ENCODE assay signal across 1 cellular context in the genomic region with DNA sequence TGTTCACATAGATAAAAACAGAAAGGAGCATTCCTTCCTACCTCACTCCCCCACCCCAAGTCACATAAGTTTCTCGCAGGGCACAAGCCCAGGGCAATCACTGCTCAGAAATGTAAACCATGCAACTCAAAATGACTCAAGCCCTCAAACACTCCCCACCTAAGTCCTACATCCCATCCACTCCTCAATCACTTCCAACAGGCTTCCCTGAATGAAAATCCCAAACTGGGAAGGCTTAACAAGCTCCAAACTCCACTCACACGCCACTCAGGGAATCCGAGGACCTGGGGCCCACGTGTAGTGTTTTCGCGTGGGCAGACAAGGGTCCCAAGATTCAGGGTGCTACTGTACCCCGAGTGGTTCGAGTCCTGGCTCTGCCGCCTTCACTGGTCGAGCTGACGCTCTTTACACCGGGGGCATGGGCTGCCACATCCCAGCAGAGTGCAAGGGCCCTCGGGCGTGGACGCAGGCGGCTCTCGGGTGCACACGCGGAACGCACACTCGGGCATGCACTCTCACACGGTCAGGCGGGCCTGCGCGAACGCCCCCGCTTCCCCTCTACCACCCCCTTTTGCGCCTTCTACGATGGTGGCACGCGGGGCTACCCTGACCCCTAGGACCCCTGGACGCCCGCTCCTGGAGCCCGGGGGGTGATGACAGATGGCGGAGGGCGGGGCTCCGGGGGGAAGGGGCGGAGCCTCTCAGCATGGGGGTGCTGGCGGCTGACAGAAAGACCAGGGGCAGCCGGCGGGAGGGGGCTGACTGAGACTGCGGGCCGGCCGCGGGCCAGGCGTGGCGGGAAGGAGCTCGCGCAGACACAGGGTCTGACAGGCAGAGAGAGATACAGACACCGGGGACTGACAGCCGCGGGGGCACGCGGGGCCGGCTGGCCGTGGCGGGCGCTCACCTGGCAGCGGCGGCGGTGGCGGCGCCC.
TF ChIP-seq lines count a peak whose summit lies in the region.

No MANE protein-coding gene starts in this region.

TF ChIP-seq in K562, 482 proteins besides CTCF, POLR2A, EP300 and RAD21 (continued from another document and continues in another):
- TF ChIP-seq TEAD4 (IDR thresholded peaks at IDR 0.05; ENCODE audit: low read length), result 0 out of 2 replicates have a peak, but pooled peaks have one; percentile 6
- no peak for TF ChIP-seq TEAD4 (CRISPR knock-in tag; IDR thresholded peaks at IDR 0.05; ENCODE audit: borderline replicate concordance)
- TF ChIP-seq ETS2 (tag; IDR thresholded peaks at IDR 0.05; ENCODE audit: borderline replicate concordance, poor library complexity, severe bottlenecking), result no peak
- TF ChIP-seq, protein P1, sequence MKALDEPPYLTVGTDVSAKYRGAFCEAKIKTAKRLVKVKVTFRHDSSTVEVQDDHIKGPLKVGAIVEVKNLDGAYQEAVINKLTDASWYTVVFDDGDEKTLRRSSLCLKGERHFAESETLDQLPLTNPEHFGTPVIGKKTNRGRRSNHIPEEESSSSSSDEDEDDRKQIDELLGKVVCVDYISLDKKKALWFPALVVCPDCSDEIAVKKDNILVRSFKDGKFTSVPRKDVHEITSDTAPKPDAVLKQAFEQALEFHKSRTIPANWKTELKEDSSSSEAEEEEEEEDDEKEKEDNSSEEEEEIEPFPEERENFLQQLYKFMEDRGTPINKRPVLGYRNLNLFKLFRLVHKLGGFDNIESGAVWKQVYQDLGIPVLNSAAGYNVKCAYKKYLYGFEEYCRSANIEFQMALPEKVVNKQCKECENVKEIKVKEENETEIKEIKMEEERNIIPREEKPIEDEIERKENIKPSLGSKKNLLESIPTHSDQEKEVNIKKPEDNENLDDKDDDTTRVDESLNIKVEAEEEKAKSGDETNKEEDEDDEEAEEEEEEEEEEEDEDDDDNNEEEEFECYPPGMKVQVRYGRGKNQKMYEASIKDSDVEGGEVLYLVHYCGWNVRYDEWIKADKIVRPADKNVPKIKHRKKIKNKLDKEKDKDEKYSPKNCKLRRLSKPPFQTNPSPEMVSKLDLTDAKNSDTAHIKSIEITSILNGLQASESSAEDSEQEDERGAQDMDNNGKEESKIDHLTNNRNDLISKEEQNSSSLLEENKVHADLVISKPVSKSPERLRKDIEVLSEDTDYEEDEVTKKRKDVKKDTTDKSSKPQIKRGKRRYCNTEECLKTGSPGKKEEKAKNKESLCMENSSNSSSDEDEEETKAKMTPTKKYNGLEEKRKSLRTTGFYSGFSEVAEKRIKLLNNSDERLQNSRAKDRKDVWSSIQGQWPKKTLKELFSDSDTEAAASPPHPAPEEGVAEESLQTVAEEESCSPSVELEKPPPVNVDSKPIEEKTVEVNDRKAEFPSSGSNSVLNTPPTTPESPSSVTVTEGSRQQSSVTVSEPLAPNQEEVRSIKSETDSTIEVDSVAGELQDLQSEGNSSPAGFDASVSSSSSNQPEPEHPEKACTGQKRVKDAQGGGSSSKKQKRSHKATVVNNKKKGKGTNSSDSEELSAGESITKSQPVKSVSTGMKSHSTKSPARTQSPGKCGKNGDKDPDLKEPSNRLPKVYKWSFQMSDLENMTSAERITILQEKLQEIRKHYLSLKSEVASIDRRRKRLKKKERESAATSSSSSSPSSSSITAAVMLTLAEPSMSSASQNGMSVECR (CRISPR knock-in tag; IDR thresholded peaks at IDR 0.05), result peak; percentile 61
- peak in 1 of 3 experiments; percentile 15 for TF ChIP-seq YY1 (IDR thresholded peaks at IDR 0.05; ENCODE audit: borderline replicate concordance in 1 of 3, control insufficient read depth in 1 of 3, extremely low read depth in 1 of 3, insufficient read depth in 3 of 3, insufficient read length in 1 of 3, insufficient replicate concordance in 2 of 3, low read depth in 1 of 3, low read length in 2 of 3)
- TF ChIP-seq NR3C1 (CRISPR knock-in tag; IDR thresholded peaks at IDR 0.05), result 0 out of 2 replicates have a peak, but pooled peaks have one; percentile 58
- TF ChIP-seq, protein P2, sequence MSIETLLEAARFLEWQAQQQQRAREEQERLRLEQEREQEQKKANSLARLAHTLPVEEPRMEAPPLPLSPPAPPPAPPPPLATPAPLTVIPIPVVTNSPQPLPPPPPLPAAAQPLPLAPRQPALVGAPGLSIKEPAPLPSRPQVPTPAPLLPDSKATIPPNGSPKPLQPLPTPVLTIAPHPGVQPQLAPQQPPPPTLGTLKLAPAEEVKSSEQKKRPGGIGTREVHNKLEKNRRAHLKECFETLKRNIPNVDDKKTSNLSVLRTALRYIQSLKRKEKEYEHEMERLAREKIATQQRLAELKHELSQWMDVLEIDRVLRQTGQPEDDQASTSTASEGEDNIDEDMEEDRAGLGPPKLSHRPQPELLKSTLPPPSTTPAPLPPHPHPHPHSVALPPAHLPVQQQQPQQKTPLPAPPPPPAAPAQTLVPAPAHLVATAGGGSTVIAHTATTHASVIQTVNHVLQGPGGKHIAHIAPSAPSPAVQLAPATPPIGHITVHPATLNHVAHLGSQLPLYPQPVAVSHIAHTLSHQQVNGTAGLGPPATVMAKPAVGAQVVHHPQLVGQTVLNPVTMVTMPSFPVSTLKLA (conservative IDR thresholded peaks at IDR 0.05), result peak; percentile 71 to 87
- TF ChIP-seq LEF1 (IDR thresholded peaks at IDR 0.05), result no peak
- TF ChIP-seq, protein P3, sequence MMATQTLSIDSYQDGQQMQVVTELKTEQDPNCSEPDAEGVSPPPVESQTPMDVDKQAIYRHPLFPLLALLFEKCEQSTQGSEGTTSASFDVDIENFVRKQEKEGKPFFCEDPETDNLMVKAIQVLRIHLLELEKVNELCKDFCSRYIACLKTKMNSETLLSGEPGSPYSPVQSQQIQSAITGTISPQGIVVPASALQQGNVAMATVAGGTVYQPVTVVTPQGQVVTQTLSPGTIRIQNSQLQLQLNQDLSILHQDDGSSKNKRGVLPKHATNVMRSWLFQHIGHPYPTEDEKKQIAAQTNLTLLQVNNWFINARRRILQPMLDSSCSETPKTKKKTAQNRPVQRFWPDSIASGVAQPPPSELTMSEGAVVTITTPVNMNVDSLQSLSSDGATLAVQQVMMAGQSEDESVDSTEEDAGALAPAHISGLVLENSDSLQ (IDR thresholded peaks at IDR 0.05), result peak; percentile 60
- no peak for TF ChIP-seq ZNF146 (CRISPR knock-in tag; IDR thresholded peaks at IDR 0.05; ENCODE audit: unreplicated experiment)
- TF ChIP-seq KAT8 (IDR thresholded peaks at IDR 0.05; ENCODE audit: low read depth), result no peak
- TF ChIP-seq, protein P4, sequence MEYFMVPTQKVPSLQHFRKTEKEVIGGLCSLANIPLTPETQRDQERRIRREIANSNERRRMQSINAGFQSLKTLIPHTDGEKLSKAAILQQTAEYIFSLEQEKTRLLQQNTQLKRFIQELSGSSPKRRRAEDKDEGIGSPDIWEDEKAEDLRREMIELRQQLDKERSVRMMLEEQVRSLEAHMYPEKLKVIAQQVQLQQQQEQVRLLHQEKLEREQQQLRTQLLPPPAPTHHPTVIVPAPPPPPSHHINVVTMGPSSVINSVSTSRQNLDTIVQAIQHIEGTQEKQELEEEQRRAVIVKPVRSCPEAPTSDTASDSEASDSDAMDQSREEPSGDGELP (CRISPR knock-in tag; IDR thresholded peaks at IDR 0.05; ENCODE audit: borderline replicate concordance), result peak; percentile 38; the same call in 1 of the 2 replicates
- no peak for TF ChIP-seq ETV6 (IDR thresholded peaks at IDR 0.05; ENCODE audit: borderline replicate concordance in 1 of 2, low read depth in 2 of 2, low read length in 1 of 2)
- 0 out of 2 replicates have a peak, but pooled peaks have one; percentile 22 for TF ChIP-seq ETV6 (CRISPR knock-in tag; IDR thresholded peaks at IDR 0.05; ENCODE audit: borderline replicate concordance)
- TF ChIP-seq BDP1 (IDR thresholded peaks at IDR 0.05; ENCODE audit: insufficient read depth, insufficient read length), result no peak
- TF ChIP-seq, protein P5, sequence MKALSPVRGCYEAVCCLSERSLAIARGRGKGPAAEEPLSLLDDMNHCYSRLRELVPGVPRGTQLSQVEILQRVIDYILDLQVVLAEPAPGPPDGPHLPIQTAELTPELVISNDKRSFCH (CRISPR knock-in tag; IDR thresholded peaks at IDR 0.05), result no peak
- TF ChIP-seq, protein P5 (tag; IDR thresholded peaks at IDR 0.05), result peak; percentile 52; the same call in 1 of the 2 replicates
- TF ChIP-seq, protein P6, sequence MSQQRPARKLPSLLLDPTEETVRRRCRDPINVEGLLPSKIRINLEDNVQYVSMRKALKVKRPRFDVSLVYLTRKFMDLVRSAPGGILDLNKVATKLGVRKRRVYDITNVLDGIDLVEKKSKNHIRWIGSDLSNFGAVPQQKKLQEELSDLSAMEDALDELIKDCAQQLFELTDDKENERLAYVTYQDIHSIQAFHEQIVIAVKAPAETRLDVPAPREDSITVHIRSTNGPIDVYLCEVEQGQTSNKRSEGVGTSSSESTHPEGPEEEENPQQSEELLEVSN (IDR thresholded peaks at IDR 0.05; ENCODE audit: borderline replicate concordance in 1 of 2, extremely low read depth in 1 of 2, insufficient read depth in 1 of 2, insufficient read length in 1 of 2, low read depth in 1 of 2, low read length in 1 of 2, poor library complexity in 1 of 2, severe bottlenecking in 1 of 2), result peak; percentile 31 to 44
- peak; percentile 66 for TF ChIP-seq RBBP5 (IDR thresholded peaks at IDR 0.05; ENCODE audit: borderline replicate concordance, insufficient read depth, low read length, poor library complexity, severe bottlenecking)
- TF ChIP-seq PHF8 (IDR thresholded peaks at IDR 0.05; ENCODE audit: borderline replicate concordance, low read length), result peak; percentile 74; the same call in 1 of the 2 replicates
- TF ChIP-seq SRF (CRISPR knock-in tag; IDR thresholded peaks at IDR 0.05), result 0 out of 4 replicates have a peak, but pooled peaks of 1 of the 2 experiments have one; percentile 19
- TF ChIP-seq RUNX1 (IDR thresholded peaks at IDR 0.05; ENCODE audit: low read depth), result no peak
- TF ChIP-seq EP400 (IDR thresholded peaks at IDR 0.05), result peak; percentile 75; the same call in 1 of the 2 replicates
- TF ChIP-seq SAP30 (IDR thresholded peaks at IDR 0.05; ENCODE audit: borderline replicate concordance, insufficient read depth, low read depth, low read length, poor library complexity, severe bottlenecking), result no peak
- no peak for TF ChIP-seq SMARCA5 (IDR thresholded peaks at IDR 0.05)
- peak; percentile 70 for TF ChIP-seq EGR1 (conservative IDR thresholded peaks at IDR 0.05)
- TF ChIP-seq ZFX (CRISPR knock-in tag; IDR thresholded peaks at IDR 0.05), result peak; percentile 56; the same call in 1 of the 2 replicates
- TF ChIP-seq KAT7 (CRISPR knock-in tag; IDR thresholded peaks at IDR 0.05; ENCODE audit: borderline replicate concordance), result peak; percentile 80; the same call in 1 of the 2 replicates
- TF ChIP-seq, protein P7, sequence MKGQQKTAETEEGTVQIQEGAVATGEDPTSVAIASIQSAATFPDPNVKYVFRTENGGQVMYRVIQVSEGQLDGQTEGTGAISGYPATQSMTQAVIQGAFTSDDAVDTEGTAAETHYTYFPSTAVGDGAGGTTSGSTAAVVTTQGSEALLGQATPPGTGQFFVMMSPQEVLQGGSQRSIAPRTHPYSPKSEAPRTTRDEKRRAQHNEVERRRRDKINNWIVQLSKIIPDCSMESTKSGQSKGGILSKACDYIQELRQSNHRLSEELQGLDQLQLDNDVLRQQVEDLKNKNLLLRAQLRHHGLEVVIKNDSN (CRISPR knock-in tag; IDR thresholded peaks at IDR 0.05), result peak; percentile 41
- no peak for TF ChIP-seq ZKSCAN3 (CRISPR knock-in tag; IDR thresholded peaks at IDR 0.05)
- TF ChIP-seq ZBTB7A (IDR thresholded peaks at IDR 0.05; ENCODE audit: borderline replicate concordance, control insufficient read depth, low read depth, low read length), result peak; percentile 66
- peak; percentile 66; the same call in 1 of the 2 replicates for TF ChIP-seq MTA3 (IDR thresholded peaks at IDR 0.05; ENCODE audit: borderline replicate concordance)
- no peak for TF ChIP-seq RBM17 (IDR thresholded peaks at IDR 0.05; ENCODE audit: borderline replicate concordance, low read depth, low read length)
- 0 out of 2 replicates have a peak, but pooled peaks have one; percentile 29 for TF ChIP-seq ZNF282 (CRISPR knock-in tag; IDR thresholded peaks at IDR 0.05)
- TF ChIP-seq, protein P8, sequence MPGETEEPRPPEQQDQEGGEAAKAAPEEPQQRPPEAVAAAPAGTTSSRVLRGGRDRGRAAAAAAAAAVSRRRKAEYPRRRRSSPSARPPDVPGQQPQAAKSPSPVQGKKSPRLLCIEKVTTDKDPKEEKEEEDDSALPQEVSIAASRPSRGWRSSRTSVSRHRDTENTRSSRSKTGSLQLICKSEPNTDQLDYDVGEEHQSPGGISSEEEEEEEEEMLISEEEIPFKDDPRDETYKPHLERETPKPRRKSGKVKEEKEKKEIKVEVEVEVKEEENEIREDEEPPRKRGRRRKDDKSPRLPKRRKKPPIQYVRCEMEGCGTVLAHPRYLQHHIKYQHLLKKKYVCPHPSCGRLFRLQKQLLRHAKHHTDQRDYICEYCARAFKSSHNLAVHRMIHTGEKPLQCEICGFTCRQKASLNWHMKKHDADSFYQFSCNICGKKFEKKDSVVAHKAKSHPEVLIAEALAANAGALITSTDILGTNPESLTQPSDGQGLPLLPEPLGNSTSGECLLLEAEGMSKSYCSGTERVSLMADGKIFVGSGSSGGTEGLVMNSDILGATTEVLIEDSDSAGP (CRISPR knock-in tag; IDR thresholded peaks at IDR 0.05), result 0 out of 2 replicates have a peak, but pooled peaks have one; percentile 36
- no peak for TF ChIP-seq PPARD (CRISPR knock-in tag; IDR thresholded peaks at IDR 0.05)
- 0 out of 4 replicates have a peak, but pooled peaks of 1 of the 2 experiments have one; percentile 8 for TF ChIP-seq RCOR1 (IDR thresholded peaks at IDR 0.05; ENCODE audit: borderline replicate concordance in 1 of 2, low read depth in 2 of 2, low read length in 2 of 2)
- TF ChIP-seq PHF21A (IDR thresholded peaks at IDR 0.05; ENCODE audit: borderline replicate concordance, low read depth), result peak; percentile 77; the same call in 1 of the 2 replicates
- peak in 1 of 2 experiments; percentile 50; a peak in 1 of 4 replicates for TF ChIP-seq NONO (IDR thresholded peaks at IDR 0.05; ENCODE audit: low read depth in 2 of 2, low read length in 1 of 2)
- TF ChIP-seq, protein P9, sequence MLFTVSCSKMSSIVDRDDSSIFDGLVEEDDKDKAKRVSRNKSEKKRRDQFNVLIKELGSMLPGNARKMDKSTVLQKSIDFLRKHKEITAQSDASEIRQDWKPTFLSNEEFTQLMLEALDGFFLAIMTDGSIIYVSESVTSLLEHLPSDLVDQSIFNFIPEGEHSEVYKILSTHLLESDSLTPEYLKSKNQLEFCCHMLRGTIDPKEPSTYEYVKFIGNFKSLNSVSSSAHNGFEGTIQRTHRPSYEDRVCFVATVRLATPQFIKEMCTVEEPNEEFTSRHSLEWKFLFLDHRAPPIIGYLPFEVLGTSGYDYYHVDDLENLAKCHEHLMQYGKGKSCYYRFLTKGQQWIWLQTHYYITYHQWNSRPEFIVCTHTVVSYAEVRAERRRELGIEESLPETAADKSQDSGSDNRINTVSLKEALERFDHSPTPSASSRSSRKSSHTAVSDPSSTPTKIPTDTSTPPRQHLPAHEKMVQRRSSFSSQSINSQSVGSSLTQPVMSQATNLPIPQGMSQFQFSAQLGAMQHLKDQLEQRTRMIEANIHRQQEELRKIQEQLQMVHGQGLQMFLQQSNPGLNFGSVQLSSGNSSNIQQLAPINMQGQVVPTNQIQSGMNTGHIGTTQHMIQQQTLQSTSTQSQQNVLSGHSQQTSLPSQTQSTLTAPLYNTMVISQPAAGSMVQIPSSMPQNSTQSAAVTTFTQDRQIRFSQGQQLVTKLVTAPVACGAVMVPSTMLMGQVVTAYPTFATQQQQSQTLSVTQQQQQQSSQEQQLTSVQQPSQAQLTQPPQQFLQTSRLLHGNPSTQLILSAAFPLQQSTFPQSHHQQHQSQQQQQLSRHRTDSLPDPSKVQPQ (CRISPR knock-in tag; IDR thresholded peaks at IDR 0.05; ENCODE audit: borderline replicate concordance), result no peak
